ENCODE assay signal across 8 cellular contexts in the genomic region with DNA sequence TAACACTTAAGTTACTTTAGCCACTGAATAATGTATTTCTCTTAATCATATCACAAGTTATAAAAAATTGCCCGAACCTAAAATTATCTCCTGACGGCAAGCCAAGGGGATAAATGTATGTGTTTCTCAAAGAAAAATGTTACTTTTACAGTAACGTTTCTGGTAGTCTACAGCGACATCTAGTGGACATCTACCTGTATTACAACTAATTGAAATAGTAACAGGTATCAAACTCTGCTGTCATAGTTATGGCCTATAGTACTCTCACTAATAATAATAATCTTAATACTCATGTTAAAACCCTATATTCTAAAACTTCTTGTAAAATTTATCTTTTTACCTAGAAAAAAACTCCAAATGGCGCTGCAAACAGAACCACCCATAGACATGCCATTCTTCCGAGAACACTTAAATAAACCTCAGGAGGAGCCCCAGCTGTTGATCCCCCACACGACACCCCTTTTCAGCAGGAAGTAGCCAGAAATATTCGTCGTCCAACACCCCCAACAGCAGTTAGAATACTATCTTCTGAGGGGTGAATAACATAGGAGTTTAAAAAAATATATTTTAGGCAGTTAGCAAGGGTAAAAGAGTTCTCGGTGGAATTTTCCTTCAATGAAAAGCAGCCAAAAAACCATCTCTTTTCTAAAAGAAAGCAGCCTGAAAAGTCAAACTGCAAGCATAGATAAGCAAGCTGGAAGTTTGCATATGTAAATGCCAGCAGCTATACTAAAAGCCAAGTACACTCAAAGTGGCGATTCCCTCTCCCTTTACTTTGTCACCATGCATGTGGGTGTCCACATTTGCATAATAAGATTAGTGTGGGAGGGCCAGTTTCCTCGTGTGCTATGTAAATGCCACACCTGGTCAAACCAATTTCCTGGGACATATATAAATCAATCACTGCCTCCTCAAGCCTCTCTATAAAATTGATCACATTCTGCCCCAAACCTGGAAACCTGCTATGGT. TPM values are rescaled to one million over a fixed set of nuclear protein-coding genes. Genes with fewer than 3 reads are reported as not detected.
A peak's percentile ranks its signal among the peaks of the same experiment; 100 is the strongest.
DNase-seq lines count a peak whose midpoint lies in the region; ATAC-seq, FAIRE-seq and TF ChIP-seq lines count a peak whose summit lies in the region.

No MANE protein-coding gene starts in this region.

- H3K27me3 Mint-ChIP-seq in astrocyte (ENCODE audit: low read depth, unreplicated experiment) = peaks cover 4% of the 10 kb centered on the region

- H2AFZ ChIP-seq in astrocyte (ENCODE audit: low read depth, low read length) = no peak overlapping the region

- H3K4me3 Mint-ChIP-seq in astrocyte (ENCODE audit: unreplicated experiment) = no peak overlapping the region

- H3K36me3 ChIP-seq in astrocyte (ENCODE audit: insufficient read depth, low read length) = no peaks in the 10 kb centered on the region

- no peak overlapping the region for H3K27ac Mint-ChIP-seq in astrocyte (ENCODE audit: unreplicated experiment)

- no peaks in the 10 kb centered on the region for H3K27me3 ChIP-seq in astrocyte (ENCODE audit: insufficient read depth, low read length)

- no peak overlapping the region for H3K4me2 ChIP-seq in astrocyte (ENCODE audit: low read length)

- H3K79me2 ChIP-seq in astrocyte (ENCODE audit: insufficient read depth, low read length) = no peaks in the 10 kb centered on the region

- no peaks in the 10 kb centered on the region for H3K9me3 ChIP-seq in astrocyte (ENCODE audit: insufficient read depth, low read depth, low read length)

- peaks cover 17% of the 10 kb centered on the region for H3K9me3 Mint-ChIP-seq in astrocyte (ENCODE audit: unreplicated experiment)

- H3K9ac ChIP-seq in astrocyte (ENCODE audit: low read length) = no peak overlapping the region

- H3K36me3 Mint-ChIP-seq in astrocyte (ENCODE audit: low read depth, unreplicated experiment) = no peaks in the 10 kb centered on the region

- peak; percentile 27 for TF ChIP-seq CTCF in astrocyte (IDR thresholded peaks at IDR 0.05; ENCODE audit: insufficient read depth, low read depth, low read length)

- H3K27ac ChIP-seq in astrocyte (ENCODE audit: low read depth, low read length) = no peak overlapping the region

- no peaks in the 10 kb centered on the region for H3K4me1 ChIP-seq in astrocyte (ENCODE audit: insufficient read depth, low read length)

- no peak for FAIRE-seq in astrocyte (lab: Jason Lieb, UNC)

- DNase-seq in ELR (ENCODE audit: low read depth) (peak; percentile 16), astrocyte (ENCODE audit: low read depth) (no peak), middle frontal gyrus (ENCODE audit: extremely low spot score, low spot score) (peak; percentile 18), cerebellar nuclear complex (lab: John Stamatoyannopoulos, UW) (no peak), epidermal melanocyte (ENCODE audit: insufficient read length, low spot score) (no peak)

- ATAC-seq in HG02840 (IDR thresholded peaks at IDR 0.05; ENCODE audit: low FRiP score, unreplicated experiment) = peak; percentile 78
- no peak for ATAC-seq in HG02642 (IDR thresholded peaks at IDR 0.05; ENCODE audit: poor library complexity, unreplicated experiment)
- ATAC-seq in HG03196 (IDR thresholded peaks at IDR 0.05; ENCODE audit: unreplicated experiment) = no peak

- H4K20me1 ChIP-seq in astrocyte (ENCODE audit: insufficient read depth, low read length) = no peaks in the 10 kb centered on the region

- no peaks in the 10 kb centered on the region for H3K4me1 Mint-ChIP-seq in astrocyte (ENCODE audit: low read depth, unreplicated experiment)

- no peak overlapping the region for H3K4me3 ChIP-seq in astrocyte (ENCODE audit: insufficient read depth, low read depth, low read length)

RNA-seq across cellular contexts. Expression of a gene that starts 40.5 kb away (rescaled TPM):
- total RNA-seq in astrocyte = 5.7 and 7.8 TPM in 2 replicates

Comparison
In these comparisons a context has a peak if more than half of its experiments do, and no peak if none do; other contexts are left out.
1. DNase-seq: peak in ELR (single experiment) and middle frontal gyrus (single experiment); none in astrocyte (single experiment), cerebellar nuclear complex (0 of 2) and epidermal melanocyte (single experiment).